ENCODE assay signal across 8 cellular contexts in genomic region chr2:197803033-197803444, GRCh38. TPM values are rescaled to one million over a fixed set of nuclear protein-coding genes. Genes with fewer than 3 reads are reported as not detected.
DNase-seq lines count a peak whose midpoint lies in the region; ATAC-seq and TF ChIP-seq lines count a peak whose summit lies in the region.

No MANE protein-coding gene starts in this region.

- no peak overlapping the region for H3K9ac ChIP-seq in mammary epithelial cell (ENCODE audit: insufficient read depth, low read length)

- H3K4me2 ChIP-seq in mammary epithelial cell (ENCODE audit: insufficient read depth, low read depth, low read length): no peak overlapping the region

- peaks cover 2% of the 10 kb centered on the region for H4K20me1 ChIP-seq in mammary epithelial cell (ENCODE audit: insufficient read depth, low read length)

- H3K36me3 ChIP-seq in mammary epithelial cell (ENCODE audit: insufficient read depth, low read length) (no peaks in the 10 kb centered on the region), tibial artery (no peaks in the 10 kb centered on the region)

- H3K4me3 ChIP-seq in mammary epithelial cell (replicated peaks in 1 of 3; ENCODE audit: insufficient read depth in 1 of 3, low read depth in 2 of 3, low read length in 3 of 3) (no peak overlapping the region), tibial artery (no peak overlapping the region)

- H3K4me1 ChIP-seq in mammary epithelial cell (ENCODE audit: insufficient read depth, low read length): peaks cover 4% of the 10 kb centered on the region
- peaks cover 0 to 26% (median 6%) of the 10 kb centered on the region in 4 donors for H3K4me1 ChIP-seq in tibial artery

- DNase-seq in AG09319 (ENCODE audit: extremely low read depth, low read depth) (peak; percentile 14), OCI-M1 (lab: John Stamatoyannopoulos, UW) (peak; percentile 79), mammary epithelial cell (peak; percentile 13), kidney glomerular epithelial cell (lab: John Stamatoyannopoulos, UW) (peak; percentile 60), tibial artery (no peak), mesenteric fat pad (ENCODE audit: low spot score) (no peak)

- in situ Hi-C loops in mammary epithelial cell (cut with MboI; ENCODE audit: low sequenced_read_pairs in 2 of 2): loop anchor here (10.0 to 25.0 kb wide), 3 partner anchors 332 to 492 kb away; no protein-coding TSS in a partner anchor

- peak; percentile 87 for TF ChIP-seq CTCF in AG09319 (IDR thresholded peaks at IDR 0.05; ENCODE audit: low read depth, low read length)
- peak; percentile 74 for TF ChIP-seq CTCF in GM12872 (IDR thresholded peaks at IDR 0.05; ENCODE audit: insufficient read depth, low read depth, low read length)
- peak; percentile 65 to 81 for TF ChIP-seq CTCF in mammary epithelial cell (conservative IDR thresholded peaks at IDR 0.05 in 1 of 2, IDR thresholded peaks at IDR 0.05 in 1 of 2; ENCODE audit: extremely low read depth in 1 of 2, insufficient read depth in 1 of 2, low read depth in 1 of 2, low read length in 2 of 2)
- peak; percentile 81 to 82 for TF ChIP-seq CTCF in tibial artery (IDR thresholded peaks at IDR 0.05)

- no peaks in the 10 kb centered on the region for H3K79me2 ChIP-seq in mammary epithelial cell (ENCODE audit: insufficient read depth, low read length)

- H3K27me3 ChIP-seq in mammary epithelial cell (ENCODE audit: insufficient read depth, low read length) (peaks cover 16% of the 10 kb centered on the region), tibial artery (no peaks in the 10 kb centered on the region)

- peak; percentile 32 for ATAC-seq in HG03196 (IDR thresholded peaks at IDR 0.05; ENCODE audit: unreplicated experiment)

- dilution Hi-C loops in mammary epithelial cell (cut with HindIII; ENCODE audit: low sequenced_read_pairs): no loop called here

- no peaks in the 10 kb centered on the region for H3K9me3 ChIP-seq in mammary epithelial cell (replicated peaks; ENCODE audit: insufficient read depth, low read length)
- H3K9me3 ChIP-seq in tibial artery: no peaks in the 10 kb centered on the region

- WGBS in mammary epithelial cell (ENCODE audit: low coverage, missing lambda C conversion rate): 27% methylated on average over 2 of the region's 2 CpGs

- CTCF ChIA-PET in mammary epithelial cell (lab: Charles Lee; ENCODE audit: low non-redundant PET): no interaction called here

- no TSS peak for BruUV-seq in mammary epithelial cell (replicated peaks; lab: Mats Ljungman, UMichigan)

- H2AFZ ChIP-seq in mammary epithelial cell (ENCODE audit: low read depth, low read length): no peak overlapping the region

- H3K27ac ChIP-seq in mammary epithelial cell (ENCODE audit: insufficient read depth, low read depth, low read length): no peak overlapping the region
- H3K27ac ChIP-seq in tibial artery: peak overlapping the region in 1 of 2 donors; percentile 87

- intact Hi-C loops in mammary epithelial cell (cut with micrococcal nuclease) (loop anchor here (1.0 to 5.0 kb wide), 4 partner anchors 184 to 493 kb away; no protein-coding TSS in a partner anchor), tibial artery (cut with DNase I; ENCODE audit: low total_unique reads) (loop anchor here (2.0 kb wide), 1 partner anchor 326 kb away; no protein-coding TSS in a partner anchor)

RNA-seq across cellular contexts. Expression of gene PLCL1, which starts 1.4 kb away (rescaled TPM):
- total RNA-seq in mammary epithelial cell (under 1 TPM in 1 of 2 donors, not detected in 1; 0.33 TPM), mesenteric fat pad (3.6 TPM)
- polyA plus RNA-seq in mammary epithelial cell: not detected
- not detected for polyA minus RNA-seq in mammary epithelial cell

RNA-seq across cellular contexts. Expression of gene BOLL, which starts 17.9 kb away (rescaled TPM):
- not detected for total RNA-seq in mammary epithelial cell
- not detected for polyA plus RNA-seq in mammary epithelial cell
- not detected for polyA minus RNA-seq in mammary epithelial cell
- not detected for total RNA-seq in mesenteric fat pad

Comparison
In these comparisons a context has a peak if more than half of its experiments do, and no peak if none do; other contexts are left out.
1. DNase-seq: peak in AG09319 (single experiment), OCI-M1 (single experiment), mammary epithelial cell (single experiment) and kidney glomerular epithelial cell (single experiment); none in tibial artery (0 of 2) and mesenteric fat pad (single experiment).
2. Peak in every context shown above with its lines, with median percentiles within 50 percentile points of each other: CTCF ChIP-seq.